Comparison of ENCODE assay signal across 13 cellular contexts in genomic region chr4:26175016-26175786, GRCh38.
A peak's percentile ranks its signal among the peaks of the same experiment; 100 is the strongest.
DNase-seq lines count a peak whose midpoint lies in the region; ATAC-seq lines count a peak whose summit lies in the region.
"Had no signal": no experiment of that assay in that cellular context is flagged by ENCODE, and none has a peak within 500 bp of the region (broad histone marks: within the 10 kb centered on the region; RNA-seq: fewer than 3 reads in every experiment).

No MANE protein-coding gene starts in this region.

- H3K27ac Mint-ChIP-seq in CD4-positive, CD25-positive, alpha-beta regulatory T cell: peak overlapping the region in 2 of 3 donors; percentile 56 to 59

- H3K4me1 Mint-ChIP-seq in CD4-positive, CD25-positive, alpha-beta regulatory T cell: peaks cover 4 to 15% (median 5%) of the 10 kb centered on the region in 4 donors

- no peaks in the 10 kb centered on the region for H3K27me3 ChIP-seq in CD4-positive, CD25-positive, alpha-beta regulatory T cell (ENCODE audit: control insufficient read depth, insufficient read depth, low read length)
- H3K27me3 ChIP-seq: ascending aorta, right lobe of liver had no signal

- DNase-seq in CD4-positive, CD25-positive, alpha-beta regulatory T cell: peak in 2 of 3 donors; percentile 8 to 17
- DNase-seq in activated effector memory CD4-positive, alpha-beta T cell treated with Interleukin-2 at 50 U/mL for 16 hours: peak; percentile 8
- DNase-seq in NCI-H2196 (lab: John Stamatoyannopoulos, UW; ENCODE audit: unreplicated experiment): no peak
- no peak for DNase-seq in NCI-H1105 (lab: John Stamatoyannopoulos, UW)
- no peak for DNase-seq in RKO (ENCODE audit: low spot score)
- DNase-seq in DMS153 treated with DMSO at 0.1 percent for 48 hours (lab: John Stamatoyannopoulos, UW; ENCODE audit: unreplicated experiment): no peak
- DNase-seq: NCI-H446 treated with DMSO at 0.1 percent for 48 hours, right lobe of liver had no signal

- peaks cover 15% of the 10 kb centered on the region for H3K4me1 ChIP-seq in CD4-positive, CD25-positive, alpha-beta regulatory T cell (ENCODE audit: control insufficient read depth, insufficient read depth, low read length, poor library complexity, severe bottlenecking)
- H3K4me1 ChIP-seq: ascending aorta, right lobe of liver had no signal

- H3K4me3 ChIP-seq in CD4-positive, CD25-positive, alpha-beta regulatory T cell (ENCODE audit: low read depth, low read length): no peak overlapping the region
- H3K4me3 ChIP-seq: ascending aorta, right lobe of liver, thoracic aorta had no signal

- H3K27ac ChIP-seq in CD4-positive, CD25-positive, alpha-beta regulatory T cell (ENCODE audit: insufficient read depth, low read length, poor library complexity, severe bottlenecking): peak overlapping the region; percentile 41
- H3K27ac ChIP-seq: ascending aorta, C4-2B, right lobe of liver, thoracic aorta had no signal

- peaks cover 8% of the 10 kb centered on the region for H3K27me3 Mint-ChIP-seq in CD4-positive, CD25-positive, alpha-beta regulatory T cell

- no peaks in the 10 kb centered on the region for H3K9me3 ChIP-seq in CD4-positive, CD25-positive, alpha-beta regulatory T cell (ENCODE audit: control insufficient read depth in 2 of 2, low read length in 2 of 2)
- H3K9me3 ChIP-seq: ascending aorta, right lobe of liver, thoracic aorta had no signal

- H3K36me3 ChIP-seq in CD4-positive, CD25-positive, alpha-beta regulatory T cell (ENCODE audit: control insufficient read depth, insufficient read depth, low read length): no peaks in the 10 kb centered on the region
- H3K36me3 ChIP-seq: ascending aorta, right lobe of liver, thoracic aorta had no signal

- no peak overlapping the region for H3K4me3 Mint-ChIP-seq in CD4-positive, CD25-positive, alpha-beta regulatory T cell

- H3K9me3 Mint-ChIP-seq in CD4-positive, CD25-positive, alpha-beta regulatory T cell: peaks cover 0 to 3% (median 0%) of the 10 kb centered on the region in 7 donors

- H3K36me3 Mint-ChIP-seq in CD4-positive, CD25-positive, alpha-beta regulatory T cell: no peaks in the 10 kb centered on the region

- peak; percentile 22 to 51 for ATAC-seq in CD4-positive, CD25-positive, alpha-beta regulatory T cell (ENCODE audit: low read depth in 2 of 2)
- ATAC-seq in GM18867 (IDR thresholded peaks at IDR 0.05; ENCODE audit: unreplicated experiment): peak; percentile 44
- peak; percentile 59 for ATAC-seq in HG02884 (IDR thresholded peaks at IDR 0.05; ENCODE audit: unreplicated experiment)
- ATAC-seq: right lobe of liver had no signal

Comparison
In these comparisons a context has a peak if more than half of its experiments do, and no peak if none do; other contexts are left out.
1. DNase-seq: peak in CD4-positive, CD25-positive, alpha-beta regulatory T cell (2 of 3) and activated effector memory CD4-positive, alpha-beta T cell treated with Interleukin-2 at 50 U/mL for 16 hours (single experiment); none in NCI-H2196 (single experiment), NCI-H1105 (single experiment), RKO (single experiment) and DMS153 treated with DMSO at 0.1 percent for 48 hours (single experiment).
2. Peak in every context shown above with its lines, with median percentiles within 50 percentile points of each other: ATAC-seq.